8 cellular contexts compared by ENCODE assay signal in genomic region chr17:78357177-78357586, GRCh38. TPM values are rescaled to one million over a fixed set of nuclear protein-coding genes. Genes with fewer than 3 reads are reported as not detected.
DNase-seq lines count a peak whose midpoint lies in the region; ATAC-seq and TF ChIP-seq lines count a peak whose summit lies in the region.

No MANE protein-coding gene starts in this region.

- H3K27ac Mint-ChIP-seq in activated T-helper 2 cell treated with anti-CD3 and anti-CD28 coated beads, Interferon-gamma antibody, Interleukin-2, Interleukin-4, amounts not matched to agents 10 μg/mL and 5 μg/mL and 100 μg/mL, durations not matched to agents 14 hours and 24 hours and 36 hours: peak overlapping the region; percentile 79

- H3K27me3 ChIP-seq in HCT116 (ENCODE audit: insufficient read depth, low read length): no peaks in the 10 kb centered on the region
- no peaks in the 10 kb centered on the region for H3K27me3 ChIP-seq in cardiac muscle cell

- H3K4me2 ChIP-seq in HCT116 (ENCODE audit: low read length): peak overlapping the region; percentile 20; the same call in 1 of the 2 replicates

- peaks cover 3% of the 10 kb centered on the region; the same call in 1 of the 2 replicates for H4K20me1 ChIP-seq in HCT116 (ENCODE audit: insufficient read depth)

- no peak for TF ChIP-seq POLR2A in HCT116 (IDR thresholded peaks at IDR 0.05; ENCODE audit: borderline replicate concordance, extremely low read depth, insufficient read depth, insufficient read length)

- H3K27me3 Mint-ChIP-seq in activated T-helper 2 cell treated with anti-CD3 and anti-CD28 coated beads, Interferon-gamma antibody, Interleukin-2, Interleukin-4, amounts not matched to agents 10 μg/mL and 5 μg/mL and 100 μg/mL, durations not matched to agents 14 hours and 24 hours and 36 hours (ENCODE audit: low read depth): peaks cover 2% of the 10 kb centered on the region

- ATAC-seq in HCT116: no peak
- no peak for ATAC-seq in GM21576 (IDR thresholded peaks at IDR 0.05; ENCODE audit: unreplicated experiment)
- ATAC-seq in omental fat pad (ENCODE audit: low FRiP score): no peak

- 0 out of 2 replicates have a peak overlapping the region, but pooled peaks have one; percentile 8 for H3K9ac ChIP-seq in HCT116 (ENCODE audit: low read length)

- H3K9me3 ChIP-seq in HCT116 (ENCODE audit: control insufficient read depth in 1 of 2, insufficient read depth in 1 of 2, low read depth in 1 of 2, low read length in 2 of 2) (no peaks in the 10 kb centered on the region), cardiac muscle cell (ENCODE audit: low read depth) (no peaks in the 10 kb centered on the region)

- H3K36me3 ChIP-seq in HCT116 (ENCODE audit: control insufficient read depth in 1 of 2, insufficient read depth in 2 of 2, low read length in 2 of 2) (peaks cover 15 to 22% of the 10 kb centered on the region in 2 experiments), cardiac muscle cell (no peaks in the 10 kb centered on the region)

- RAD21 ChIA-PET in HCT116 (lab: Charles Lee; ENCODE audit: low non-redundant PET in 1 of 2, low total read pairs in 2 of 2, uncharacterized antibody in 2 of 2, unreplicated experiment in 2 of 2): no interaction called here

- H3K9me3 Mint-ChIP-seq in activated T-helper 2 cell treated with anti-CD3 and anti-CD28 coated beads, Interferon-gamma antibody, Interleukin-2, Interleukin-4, amounts not matched to agents 10 μg/mL and 5 μg/mL and 100 μg/mL, durations not matched to agents 14 hours and 24 hours and 36 hours: no peaks in the 10 kb centered on the region

- POLR2A ChIA-PET in HCT116 (lab: Charles Lee): no interaction called here

- no peak for TF ChIP-seq CTCF in HCT116 (IDR thresholded peaks at IDR 0.05 in 2 of 3, conservative IDR thresholded peaks at IDR 0.05 in 1 of 3; ENCODE audit: borderline replicate concordance in 1 of 3, insufficient read depth in 1 of 3, low read depth in 2 of 3, low read length in 2 of 3)
- TF ChIP-seq CTCF in cardiac muscle cell (IDR thresholded peaks at IDR 0.05; ENCODE audit: low read depth, low read length): no peak
- TF ChIP-seq CTCF in omental fat pad (IDR thresholded peaks at IDR 0.05): no peak

- no peak overlapping the region for H2AFZ ChIP-seq in HCT116 (ENCODE audit: low read depth, low read length, poor library complexity, severe bottlenecking)

- intact Hi-C loops in HCT116 (cut with micrococcal nuclease) (no loop called here), posterior vena cava (cut with DNase I) (loop anchor here in 1 of 2 donors (5.0 kb wide), 1 partner anchor 1685 kb away; no protein-coding TSS in a partner anchor)
- intact Hi-C loops in activated T-helper 2 cell treated with anti-CD3 and anti-CD28 coated beads, Interferon-gamma antibody, Interleukin-2, Interleukin-4, amounts not matched to agents 10 μg/mL and 5 μg/mL and 100 μg/mL, durations not matched to agents 14 hours and 24 hours and 36 hours (cut with micrococcal nuclease): loop anchor here (2.0 to 5.0 kb wide), 4 partner anchors 98 to 1215 kb away; partner anchors contain the start of genes SEC14L1 and TMC8

- CTCF ChIA-PET in HCT116 (lab: Charles Lee): no interaction called here

- H3K27ac ChIP-seq in HCT116 (ENCODE audit: low read depth, low read length) (peak overlapping the region; percentile 35; the same call in 1 of the 2 replicates), cardiac muscle cell (peak overlapping the region; percentile 19)

- H3K4me3 Mint-ChIP-seq in activated T-helper 2 cell treated with anti-CD3 and anti-CD28 coated beads, Interferon-gamma antibody, Interleukin-2, Interleukin-4, amounts not matched to agents 10 μg/mL and 5 μg/mL and 100 μg/mL, durations not matched to agents 14 hours and 24 hours and 36 hours (ENCODE audit: low read depth): peak overlapping the region; percentile 90

- H3K4me1 ChIP-seq in HCT116 (ENCODE audit: control insufficient read depth in 1 of 2, insufficient read depth in 2 of 2, low read length in 2 of 2) (peaks cover 29 to 83% of the 10 kb centered on the region in 2 experiments), cardiac muscle cell (ENCODE audit: low read depth) (peaks cover 56% of the 10 kb centered on the region)

- H3K79me2 ChIP-seq in HCT116 (ENCODE audit: insufficient read depth, low read length): peaks cover 36% of the 10 kb centered on the region

- H3K4me1 Mint-ChIP-seq in activated T-helper 2 cell treated with anti-CD3 and anti-CD28 coated beads, Interferon-gamma antibody, Interleukin-2, Interleukin-4, amounts not matched to agents 10 μg/mL and 5 μg/mL and 100 μg/mL, durations not matched to agents 14 hours and 24 hours and 36 hours (ENCODE audit: low read depth): peaks cover 43% of the 10 kb centered on the region

- no peaks in the 10 kb centered on the region for H3K9me2 ChIP-seq in HCT116 (ENCODE audit: insufficient read depth)

- no peak for TF ChIP-seq RAD21 in HCT116 (IDR thresholded peaks at IDR 0.05; ENCODE audit: low read depth)

- H3K4me3 ChIP-seq in HCT116 (replicated peaks in 1 of 2; ENCODE audit: low read depth in 1 of 2, low read length in 2 of 2) (no peak overlapping the region), cardiac muscle cell (peak overlapping the region; percentile 86)

- peaks cover 61% of the 10 kb centered on the region for H3K36me3 Mint-ChIP-seq in activated T-helper 2 cell treated with anti-CD3 and anti-CD28 coated beads, Interferon-gamma antibody, Interleukin-2, Interleukin-4, amounts not matched to agents 10 μg/mL and 5 μg/mL and 100 μg/mL, durations not matched to agents 14 hours and 24 hours and 36 hours (ENCODE audit: low read depth)

- no TSS peak for BruUV-seq in HCT116 (replicated peaks; lab: Mats Ljungman, UMichigan)

- no peak for DNase-seq in HCT116 (ENCODE audit: low read depth, low spot score)
- no peak for DNase-seq in activated T-helper 2 cell treated with anti-CD3 and anti-CD28 coated beads, Interferon-gamma antibody, Interleukin-2, Interleukin-4, amounts not matched to agents 10 μg/mL and 5 μg/mL and 100 μg/mL, durations not matched to agents 14 hours and 24 hours and 36 hours (ENCODE audit: low spot score)
- peak; percentile 50 to 87 for DNase-seq in cardiac muscle cell (ENCODE audit: low read depth in 1 of 2, low spot score in 1 of 2)
- DNase-seq in posterior vena cava (ENCODE audit: low spot score): peak; percentile 86
- no peak for DNase-seq in omental fat pad (ENCODE audit: low spot score)
- no peak for DNase-seq in NCI-H2171 (lab: John Stamatoyannopoulos, UW)
- no peak for DNase-seq in NCI-H2107 (lab: John Stamatoyannopoulos, UW)

TF ChIP-seq in HCT116, 20 proteins besides CTCF, POLR2A, EP300 and RAD21:
- TF ChIP-seq POLR2AphosphoS5 (IDR thresholded peaks at IDR 0.05; ENCODE audit: low read depth, low read length) (peak; percentile 14; the same call in 1 of the 2 replicates), YY1 (IDR thresholded peaks at IDR 0.05; ENCODE audit: extremely low read depth, insufficient replicate concordance, low read depth, low read length) (no peak)

RNA-seq across cellular contexts. Expression of gene SOCS3, which starts 2.7 kb away (rescaled TPM):
- 26.7 TPM for total RNA-seq in HCT116 (2021; ENCODE audit: unreplicated experiment)
- 23.7 and 28.3 TPM in 2 replicates for polyA plus RNA-seq in HCT116 (2012)
- 93.5 and 99.8 TPM in 2 replicates for total RNA-seq in activated T-helper 2 cell treated with anti-CD3 and anti-CD28 coated beads, Interferon-gamma antibody, Interleukin-2, Interleukin-4, amounts not matched to agents 10 μg/mL and 5 μg/mL and 100 μg/mL, durations not matched to agents 14 hours and 24 hours and 36 hours
- 51.7 and 59.0 TPM in 2 replicates for total RNA-seq in cardiac muscle cell
- polyA plus RNA-seq in cardiac muscle cell: 33.3 and 45.5 TPM in 2 replicates
- 10 to 100 TPM; 47.4 to 85.2 TPM for total RNA-seq in posterior vena cava
- 1,000 to 10,000 TPM in 1 of 4 donors, 100 to 1,000 TPM in 3; 186 to 1,117 (median 634) TPM for total RNA-seq in omental fat pad

RNA-seq across cellular contexts. Expression of gene PGS1, which starts 21.3 kb away (rescaled TPM):
- 44.4 TPM for total RNA-seq in HCT116 (2021; ENCODE audit: unreplicated experiment)
- polyA plus RNA-seq in HCT116 (2012): 27.4 and 29.1 TPM in 2 replicates
- total RNA-seq in activated T-helper 2 cell treated with anti-CD3 and anti-CD28 coated beads, Interferon-gamma antibody, Interleukin-2, Interleukin-4, amounts not matched to agents 10 μg/mL and 5 μg/mL and 100 μg/mL, durations not matched to agents 14 hours and 24 hours and 36 hours: 59.3 and 64.1 TPM in 2 replicates
- 52.5 and 64.7 TPM in 2 replicates for total RNA-seq in cardiac muscle cell
- 46.7 and 50.7 TPM in 2 replicates for polyA plus RNA-seq in cardiac muscle cell
- total RNA-seq in posterior vena cava: 10 to 100 TPM; 33.6 to 33.7 TPM
- total RNA-seq in omental fat pad: 10 to 100 TPM; 25.8 to 97.2 (median 70.2) TPM

Comparison
In these comparisons a context has a peak if more than half of its experiments do, and no peak if none do; other contexts are left out.
1. DNase-seq: peak in cardiac muscle cell (2 of 2) and posterior vena cava (single experiment); none in HCT116 (single experiment), activated T-helper 2 cell treated with anti-CD3 and anti-CD28 coated beads, Interferon-gamma antibody, Interleukin-2, Interleukin-4, amounts not matched to agents 10 μg/mL and 5 μg/mL and 100 μg/mL, durations not matched to agents 14 hours and 24 hours and 36 hours (single experiment), omental fat pad (single experiment), NCI-H2171 (single experiment) and NCI-H2107 (single experiment).